Comparison of ENCODE assay signal across 2 cellular contexts in the genomic region with DNA sequence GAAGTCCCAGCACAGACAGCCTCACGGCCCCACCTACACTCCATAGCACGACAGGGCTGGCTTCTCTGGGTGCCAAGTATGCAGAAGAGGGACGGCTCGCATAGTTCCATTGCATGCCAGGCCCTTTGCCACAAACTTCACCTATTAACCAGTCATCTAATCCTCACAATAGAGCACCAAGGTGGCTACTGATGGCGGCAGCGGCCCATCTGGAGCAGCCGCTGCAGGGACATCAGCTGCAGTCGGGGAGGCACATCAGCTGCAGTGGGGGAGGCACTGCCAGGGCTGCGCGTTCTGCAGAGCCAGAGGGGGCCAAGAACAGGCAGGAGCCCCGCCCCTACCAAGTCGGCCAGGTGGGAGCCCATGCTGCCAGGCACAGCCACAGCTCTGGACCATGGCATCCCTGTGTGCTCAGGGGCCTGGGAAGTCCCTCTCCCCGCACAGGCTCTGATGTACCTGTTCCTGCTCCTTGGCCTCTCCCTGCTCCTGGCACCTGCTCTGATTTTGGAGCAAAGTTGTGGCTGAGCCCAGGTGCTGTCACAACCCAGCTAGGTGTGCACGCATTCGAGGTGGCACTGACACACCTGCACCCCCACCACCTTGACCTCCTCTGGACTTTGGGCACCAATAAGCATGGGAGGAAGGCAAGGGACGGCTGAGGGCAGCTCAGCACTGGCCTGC.
A peak's percentile ranks its signal among the peaks of the same experiment; 100 is the strongest.
TF ChIP-seq lines count a peak whose summit lies in the region.

No MANE protein-coding gene starts in this region.

TF ChIP-seq in HepG2, 621 proteins besides CTCF, POLR2A, EP300 and RAD21:
- TF ChIP-seq, protein P1, sequence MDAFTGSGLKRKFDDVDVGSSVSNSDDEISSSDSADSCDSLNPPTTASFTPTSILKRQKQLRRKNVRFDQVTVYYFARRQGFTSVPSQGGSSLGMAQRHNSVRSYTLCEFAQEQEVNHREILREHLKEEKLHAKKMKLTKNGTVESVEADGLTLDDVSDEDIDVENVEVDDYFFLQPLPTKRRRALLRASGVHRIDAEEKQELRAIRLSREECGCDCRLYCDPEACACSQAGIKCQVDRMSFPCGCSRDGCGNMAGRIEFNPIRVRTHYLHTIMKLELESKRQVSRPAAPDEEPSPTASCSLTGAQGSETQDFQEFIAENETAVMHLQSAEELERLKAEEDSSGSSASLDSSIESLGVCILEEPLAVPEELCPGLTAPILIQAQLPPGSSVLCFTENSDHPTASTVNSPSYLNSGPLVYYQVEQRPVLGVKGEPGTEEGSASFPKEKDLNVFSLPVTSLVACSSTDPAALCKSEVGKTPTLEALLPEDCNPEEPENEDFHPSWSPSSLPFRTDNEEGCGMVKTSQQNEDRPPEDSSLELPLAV (CRISPR knock-in tag; conservative IDR thresholded peaks at IDR 0.05; ENCODE audit: low read depth): no peak
- TF ChIP-seq ZNF891 (CRISPR knock-in tag; IDR thresholded peaks at IDR 0.05): 0 out of 2 replicates have a peak, but pooled peaks have one; percentile 21
- TF ChIP-seq, protein P2, sequence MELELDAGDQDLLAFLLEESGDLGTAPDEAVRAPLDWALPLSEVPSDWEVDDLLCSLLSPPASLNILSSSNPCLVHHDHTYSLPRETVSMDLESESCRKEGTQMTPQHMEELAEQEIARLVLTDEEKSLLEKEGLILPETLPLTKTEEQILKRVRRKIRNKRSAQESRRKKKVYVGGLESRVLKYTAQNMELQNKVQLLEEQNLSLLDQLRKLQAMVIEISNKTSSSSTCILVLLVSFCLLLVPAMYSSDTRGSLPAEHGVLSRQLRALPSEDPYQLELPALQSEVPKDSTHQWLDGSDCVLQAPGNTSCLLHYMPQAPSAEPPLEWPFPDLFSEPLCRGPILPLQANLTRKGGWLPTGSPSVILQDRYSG (CRISPR knock-in tag; IDR thresholded peaks at IDR 0.05): no peak
- TF ChIP-seq HNRNPL (IDR thresholded peaks at IDR 0.05; ENCODE audit: low read depth, low read length): 0 out of 2 replicates have a peak, but pooled peaks have one; percentile 24
- no peak for TF ChIP-seq MAFF (IDR thresholded peaks at IDR 0.05; ENCODE audit: low read depth, low read length)
- TF ChIP-seq DNMT1 (CRISPR knock-in tag; IDR thresholded peaks at IDR 0.05): no peak
- TF ChIP-seq, protein P3, sequence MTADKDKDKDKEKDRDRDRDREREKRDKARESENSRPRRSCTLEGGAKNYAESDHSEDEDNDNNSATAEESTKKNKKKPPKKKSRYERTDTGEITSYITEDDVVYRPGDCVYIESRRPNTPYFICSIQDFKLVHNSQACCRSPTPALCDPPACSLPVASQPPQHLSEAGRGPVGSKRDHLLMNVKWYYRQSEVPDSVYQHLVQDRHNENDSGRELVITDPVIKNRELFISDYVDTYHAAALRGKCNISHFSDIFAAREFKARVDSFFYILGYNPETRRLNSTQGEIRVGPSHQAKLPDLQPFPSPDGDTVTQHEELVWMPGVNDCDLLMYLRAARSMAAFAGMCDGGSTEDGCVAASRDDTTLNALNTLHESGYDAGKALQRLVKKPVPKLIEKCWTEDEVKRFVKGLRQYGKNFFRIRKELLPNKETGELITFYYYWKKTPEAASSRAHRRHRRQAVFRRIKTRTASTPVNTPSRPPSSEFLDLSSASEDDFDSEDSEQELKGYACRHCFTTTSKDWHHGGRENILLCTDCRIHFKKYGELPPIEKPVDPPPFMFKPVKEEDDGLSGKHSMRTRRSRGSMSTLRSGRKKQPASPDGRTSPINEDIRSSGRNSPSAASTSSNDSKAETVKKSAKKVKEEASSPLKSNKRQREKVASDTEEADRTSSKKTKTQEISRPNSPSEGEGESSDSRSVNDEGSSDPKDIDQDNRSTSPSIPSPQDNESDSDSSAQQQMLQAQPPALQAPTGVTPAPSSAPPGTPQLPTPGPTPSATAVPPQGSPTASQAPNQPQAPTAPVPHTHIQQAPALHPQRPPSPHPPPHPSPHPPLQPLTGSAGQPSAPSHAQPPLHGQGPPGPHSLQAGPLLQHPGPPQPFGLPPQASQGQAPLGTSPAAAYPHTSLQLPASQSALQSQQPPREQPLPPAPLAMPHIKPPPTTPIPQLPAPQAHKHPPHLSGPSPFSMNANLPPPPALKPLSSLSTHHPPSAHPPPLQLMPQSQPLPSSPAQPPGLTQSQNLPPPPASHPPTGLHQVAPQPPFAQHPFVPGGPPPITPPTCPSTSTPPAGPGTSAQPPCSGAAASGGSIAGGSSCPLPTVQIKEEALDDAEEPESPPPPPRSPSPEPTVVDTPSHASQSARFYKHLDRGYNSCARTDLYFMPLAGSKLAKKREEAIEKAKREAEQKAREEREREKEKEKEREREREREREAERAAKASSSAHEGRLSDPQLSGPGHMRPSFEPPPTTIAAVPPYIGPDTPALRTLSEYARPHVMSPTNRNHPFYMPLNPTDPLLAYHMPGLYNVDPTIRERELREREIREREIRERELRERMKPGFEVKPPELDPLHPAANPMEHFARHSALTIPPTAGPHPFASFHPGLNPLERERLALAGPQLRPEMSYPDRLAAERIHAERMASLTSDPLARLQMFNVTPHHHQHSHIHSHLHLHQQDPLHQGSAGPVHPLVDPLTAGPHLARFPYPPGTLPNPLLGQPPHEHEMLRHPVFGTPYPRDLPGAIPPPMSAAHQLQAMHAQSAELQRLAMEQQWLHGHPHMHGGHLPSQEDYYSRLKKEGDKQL (CRISPR knock-in tag; IDR thresholded peaks at IDR 0.05; ENCODE audit: low read depth): no peak

TF ChIP-seq in H1, 55 proteins besides CTCF, POLR2A, EP300 and RAD21:
- no peak for TF ChIP-seq TCF12 (IDR thresholded peaks at IDR 0.05; ENCODE audit: low read depth, low read length)
- no peak for TF ChIP-seq POU5F1 (IDR thresholded peaks at IDR 0.05; ENCODE audit: low read depth, low read length)
- TF ChIP-seq TBP (IDR thresholded peaks at IDR 0.05; ENCODE audit: low read depth, low read length): no peak
- no peak for TF ChIP-seq HDAC2 (IDR thresholded peaks at IDR 0.05; ENCODE audit: borderline replicate concordance in 1 of 2, low read depth in 2 of 2, low read length in 2 of 2)
- TF ChIP-seq SUZ12 (IDR thresholded peaks at IDR 0.05; ENCODE audit: low read length): no peak
- TF ChIP-seq SIX5 (IDR thresholded peaks at IDR 0.05; ENCODE audit: low read depth, low read length): no peak
- no peak for TF ChIP-seq BCL11A (IDR thresholded peaks at IDR 0.05; ENCODE audit: low read depth in 2 of 2, low read length in 2 of 2)
